ENCODE assay signal across 1 cellular context in the genomic region with DNA sequence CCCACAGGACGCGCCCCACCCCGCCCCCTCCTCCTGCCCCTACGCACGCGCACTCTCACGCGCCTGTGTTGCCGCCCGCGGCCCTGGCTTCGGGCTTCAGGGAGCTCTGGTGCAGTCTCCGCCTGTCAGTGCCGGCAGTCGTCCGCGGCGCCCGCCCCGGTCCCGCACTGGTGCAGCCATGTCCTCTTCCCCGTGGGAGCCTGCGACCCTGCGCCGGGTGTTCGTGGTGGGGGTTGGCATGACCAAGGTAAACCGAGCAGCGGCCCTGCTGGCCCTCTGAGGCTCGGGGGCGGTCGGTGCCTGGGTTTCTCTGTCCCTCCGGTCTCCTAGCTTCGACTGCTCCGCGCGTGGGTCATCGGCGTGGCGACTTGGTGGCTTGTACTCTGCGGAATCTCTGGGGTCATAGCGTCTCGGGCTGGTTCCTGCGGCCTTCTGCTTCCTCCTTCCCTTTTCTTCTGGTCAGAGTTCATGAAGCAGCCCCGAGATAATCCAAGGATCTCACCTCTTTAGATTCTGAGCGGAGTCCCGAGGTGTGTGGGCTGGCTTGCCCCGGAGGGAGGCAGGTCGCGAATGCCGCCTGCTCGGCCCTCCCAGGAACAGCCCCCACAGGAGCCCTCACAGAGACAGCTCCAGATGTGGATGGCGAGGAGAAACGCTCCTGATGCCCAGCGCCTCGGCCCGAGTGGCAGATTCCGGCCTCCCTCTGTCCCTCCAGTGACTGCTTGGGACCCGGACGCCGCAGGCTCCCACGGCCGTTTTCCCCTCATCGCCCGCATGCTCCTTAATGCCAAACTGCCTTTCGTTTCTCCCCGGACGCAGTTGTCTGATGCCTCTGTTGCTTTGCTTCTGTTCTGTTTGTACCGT.
TF ChIP-seq lines count a peak whose summit lies in the region.

A gene with protein sequence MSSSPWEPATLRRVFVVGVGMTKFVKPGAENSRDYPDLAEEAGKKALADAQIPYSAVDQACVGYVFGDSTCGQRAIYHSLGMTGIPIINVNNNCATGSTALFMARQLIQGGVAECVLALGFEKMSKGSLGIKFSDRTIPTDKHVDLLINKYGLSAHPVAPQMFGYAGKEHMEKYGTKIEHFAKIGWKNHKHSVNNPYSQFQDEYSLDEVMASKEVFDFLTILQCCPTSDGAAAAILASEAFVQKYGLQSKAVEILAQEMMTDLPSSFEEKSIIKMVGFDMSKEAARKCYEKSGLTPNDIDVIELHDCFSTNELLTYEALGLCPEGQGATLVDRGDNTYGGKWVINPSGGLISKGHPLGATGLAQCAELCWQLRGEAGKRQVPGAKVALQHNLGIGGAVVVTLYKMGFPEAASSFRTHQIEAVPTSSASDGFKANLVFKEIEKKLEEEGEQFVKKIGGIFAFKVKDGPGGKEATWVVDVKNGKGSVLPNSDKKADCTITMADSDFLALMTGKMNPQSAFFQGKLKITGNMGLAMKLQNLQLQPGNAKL (plus strand): TSS at position 58 of the 864 bp plus-strand sequence. CDS start 121 bp downstream, at position 179.

TF ChIP-seq in HepG2, 621 proteins besides CTCF, POLR2A, EP300 and RAD21 (continued from another document and continues in another):
- TF ChIP-seq ZBTB2 (CRISPR knock-in tag; IDR thresholded peaks at IDR 0.05; ENCODE audit: low read depth) (0 out of 2 replicates have a peak, but pooled peaks have one; percentile 37), LCORL (IDR thresholded peaks at IDR 0.05) (no peak), LCORL (CRISPR knock-in tag; IDR thresholded peaks at IDR 0.05) (peak; percentile 27; the same call in 1 of the 2 replicates), KLF16 (CRISPR knock-in tag; IDR thresholded peaks at IDR 0.05) (peak; percentile 47 to 59; a peak in 1 of 4 replicates), ZNF644 (CRISPR knock-in tag; IDR thresholded peaks at IDR 0.05; ENCODE audit: low read depth) (no peak), ZNF317 (CRISPR knock-in tag; IDR thresholded peaks at IDR 0.05) (peak; percentile 64; the same call in 1 of the 2 replicates), ZNF10 (CRISPR knock-in tag; IDR thresholded peaks at IDR 0.05; ENCODE audit: borderline replicate concordance, low read depth) (no peak), PCBP1 (IDR thresholded peaks at IDR 0.05; ENCODE audit: borderline replicate concordance, low read depth, low read length) (0 out of 2 replicates have a peak, but pooled peaks have one; percentile 21), HMGXB4 (CRISPR knock-in tag; IDR thresholded peaks at IDR 0.05; ENCODE audit: borderline replicate concordance in 1 of 2, low read depth in 1 of 2) (peak; percentile 37 to 40; a peak in 2 of 4 replicates), PHF20 (CRISPR knock-in tag; IDR thresholded peaks at IDR 0.05) (0 out of 2 replicates have a peak, but pooled peaks have one; percentile 10), ASH2L (IDR thresholded peaks at IDR 0.05; ENCODE audit: insufficient read length, low read depth, low read length) (peak; percentile 53), ZNF660 (CRISPR knock-in tag; IDR thresholded peaks at IDR 0.05; ENCODE audit: borderline replicate concordance, low read depth) (no peak), ZHX2 (IDR thresholded peaks at IDR 0.05; ENCODE audit: low read depth) (no peak), ZHX2 (CRISPR knock-in tag; IDR thresholded peaks at IDR 0.05; ENCODE audit: borderline replicate concordance) (0 out of 2 replicates have a peak, but pooled peaks have one; percentile 82), EEA1 (CRISPR knock-in tag; IDR thresholded peaks at IDR 0.05; ENCODE audit: borderline replicate concordance) (no peak), SCMH1 (CRISPR knock-in tag; IDR thresholded peaks at IDR 0.05; ENCODE audit: borderline replicate concordance) (no peak), ZGPAT (CRISPR knock-in tag; IDR thresholded peaks at IDR 0.05) (peak; percentile 59; the same call in 1 of the 2 replicates), ARNT2 (CRISPR knock-in tag; IDR thresholded peaks at IDR 0.05; ENCODE audit: low read depth) (peak; percentile 48; the same call in 1 of the 2 replicates), ZSCAN5A (CRISPR knock-in tag; IDR thresholded peaks at IDR 0.05; ENCODE audit: borderline replicate concordance) (no peak), ZNF605 (CRISPR knock-in tag; IDR thresholded peaks at IDR 0.05) (0 out of 2 replicates have a peak, but pooled peaks have one; percentile 36), ZNF891 (CRISPR knock-in tag; IDR thresholded peaks at IDR 0.05) (no peak), JUN (CRISPR knock-in tag; IDR thresholded peaks at IDR 0.05) (no peak), SALL1 (CRISPR knock-in tag; IDR thresholded peaks at IDR 0.05) (peak; percentile 73), ZNF558 (CRISPR knock-in tag; IDR thresholded peaks at IDR 0.05; ENCODE audit: borderline replicate concordance) (0 out of 2 replicates have a peak, but pooled peaks have one; percentile 27)
- TF ChIP-seq, protein P1, sequence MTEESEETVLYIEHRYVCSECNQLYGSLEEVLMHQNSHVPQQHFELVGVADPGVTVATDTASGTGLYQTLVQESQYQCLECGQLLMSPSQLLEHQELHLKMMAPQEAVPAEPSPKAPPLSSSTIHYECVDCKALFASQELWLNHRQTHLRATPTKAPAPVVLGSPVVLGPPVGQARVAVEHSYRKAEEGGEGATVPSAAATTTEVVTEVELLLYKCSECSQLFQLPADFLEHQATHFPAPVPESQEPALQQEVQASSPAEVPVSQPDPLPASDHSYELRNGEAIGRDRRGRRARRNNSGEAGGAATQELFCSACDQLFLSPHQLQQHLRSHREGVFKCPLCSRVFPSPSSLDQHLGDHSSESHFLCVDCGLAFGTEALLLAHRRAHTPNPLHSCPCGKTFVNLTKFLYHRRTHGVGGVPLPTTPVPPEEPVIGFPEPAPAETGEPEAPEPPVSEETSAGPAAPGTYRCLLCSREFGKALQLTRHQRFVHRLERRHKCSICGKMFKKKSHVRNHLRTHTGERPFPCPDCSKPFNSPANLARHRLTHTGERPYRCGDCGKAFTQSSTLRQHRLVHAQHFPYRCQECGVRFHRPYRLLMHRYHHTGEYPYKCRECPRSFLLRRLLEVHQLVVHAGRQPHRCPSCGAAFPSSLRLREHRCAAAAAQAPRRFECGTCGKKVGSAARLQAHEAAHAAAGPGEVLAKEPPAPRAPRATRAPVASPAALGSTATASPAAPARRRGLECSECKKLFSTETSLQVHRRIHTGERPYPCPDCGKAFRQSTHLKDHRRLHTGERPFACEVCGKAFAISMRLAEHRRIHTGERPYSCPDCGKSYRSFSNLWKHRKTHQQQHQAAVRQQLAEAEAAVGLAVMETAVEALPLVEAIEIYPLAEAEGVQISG (CRISPR knock-in tag; IDR thresholded peaks at IDR 0.05) = 0 out of 2 replicates have a peak, but pooled peaks have one; percentile 1
- TF ChIP-seq, protein P2, sequence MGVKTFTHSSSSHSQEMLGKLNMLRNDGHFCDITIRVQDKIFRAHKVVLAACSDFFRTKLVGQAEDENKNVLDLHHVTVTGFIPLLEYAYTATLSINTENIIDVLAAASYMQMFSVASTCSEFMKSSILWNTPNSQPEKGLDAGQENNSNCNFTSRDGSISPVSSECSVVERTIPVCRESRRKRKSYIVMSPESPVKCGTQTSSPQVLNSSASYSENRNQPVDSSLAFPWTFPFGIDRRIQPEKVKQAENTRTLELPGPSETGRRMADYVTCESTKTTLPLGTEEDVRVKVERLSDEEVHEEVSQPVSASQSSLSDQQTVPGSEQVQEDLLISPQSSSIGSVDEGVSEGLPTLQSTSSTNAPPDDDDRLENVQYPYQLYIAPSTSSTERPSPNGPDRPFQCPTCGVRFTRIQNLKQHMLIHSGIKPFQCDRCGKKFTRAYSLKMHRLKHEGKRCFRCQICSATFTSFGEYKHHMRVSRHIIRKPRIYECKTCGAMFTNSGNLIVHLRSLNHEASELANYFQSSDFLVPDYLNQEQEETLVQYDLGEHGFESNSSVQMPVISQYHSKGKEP (CRISPR knock-in tag; IDR thresholded peaks at IDR 0.05) = no peak
